1 cellular context compared by ENCODE assay signal in genomic region chr6:35297541-35298481, GRCh38.
TF ChIP-seq lines count a peak whose summit lies in the region.

A gene with protein sequence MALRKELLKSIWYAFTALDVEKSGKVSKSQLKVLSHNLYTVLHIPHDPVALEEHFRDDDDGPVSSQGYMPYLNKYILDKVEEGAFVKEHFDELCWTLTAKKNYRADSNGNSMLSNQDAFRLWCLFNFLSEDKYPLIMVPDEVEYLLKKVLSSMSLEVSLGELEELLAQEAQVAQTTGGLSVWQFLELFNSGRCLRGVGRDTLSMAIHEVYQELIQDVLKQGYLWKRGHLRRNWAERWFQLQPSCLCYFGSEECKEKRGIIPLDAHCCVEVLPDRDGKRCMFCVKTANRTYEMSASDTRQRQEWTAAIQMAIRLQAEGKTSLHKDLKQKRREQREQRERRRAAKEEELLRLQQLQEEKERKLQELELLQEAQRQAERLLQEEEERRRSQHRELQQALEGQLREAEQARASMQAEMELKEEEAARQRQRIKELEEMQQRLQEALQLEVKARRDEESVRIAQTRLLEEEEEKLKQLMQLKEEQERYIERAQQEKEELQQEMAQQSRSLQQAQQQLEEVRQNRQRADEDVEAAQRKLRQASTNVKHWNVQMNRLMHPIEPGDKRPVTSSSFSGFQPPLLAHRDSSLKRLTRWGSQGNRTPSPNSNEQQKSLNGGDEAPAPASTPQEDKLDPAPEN (plus strand): TSS chr6:35297818. CDS start chr6:35297857, 39 bp downstream.

TF ChIP-seq in HepG2, 621 proteins besides CTCF, POLR2A, EP300 and RAD21 (continued from another document):
- TF ChIP-seq, protein P1, sequence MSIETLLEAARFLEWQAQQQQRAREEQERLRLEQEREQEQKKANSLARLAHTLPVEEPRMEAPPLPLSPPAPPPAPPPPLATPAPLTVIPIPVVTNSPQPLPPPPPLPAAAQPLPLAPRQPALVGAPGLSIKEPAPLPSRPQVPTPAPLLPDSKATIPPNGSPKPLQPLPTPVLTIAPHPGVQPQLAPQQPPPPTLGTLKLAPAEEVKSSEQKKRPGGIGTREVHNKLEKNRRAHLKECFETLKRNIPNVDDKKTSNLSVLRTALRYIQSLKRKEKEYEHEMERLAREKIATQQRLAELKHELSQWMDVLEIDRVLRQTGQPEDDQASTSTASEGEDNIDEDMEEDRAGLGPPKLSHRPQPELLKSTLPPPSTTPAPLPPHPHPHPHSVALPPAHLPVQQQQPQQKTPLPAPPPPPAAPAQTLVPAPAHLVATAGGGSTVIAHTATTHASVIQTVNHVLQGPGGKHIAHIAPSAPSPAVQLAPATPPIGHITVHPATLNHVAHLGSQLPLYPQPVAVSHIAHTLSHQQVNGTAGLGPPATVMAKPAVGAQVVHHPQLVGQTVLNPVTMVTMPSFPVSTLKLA (IDR thresholded peaks at IDR 0.05) = no peak
- TF ChIP-seq ZNF460 (CRISPR knock-in tag; IDR thresholded peaks at IDR 0.05; ENCODE audit: borderline replicate concordance) = no peak
- TF ChIP-seq, protein P2, sequence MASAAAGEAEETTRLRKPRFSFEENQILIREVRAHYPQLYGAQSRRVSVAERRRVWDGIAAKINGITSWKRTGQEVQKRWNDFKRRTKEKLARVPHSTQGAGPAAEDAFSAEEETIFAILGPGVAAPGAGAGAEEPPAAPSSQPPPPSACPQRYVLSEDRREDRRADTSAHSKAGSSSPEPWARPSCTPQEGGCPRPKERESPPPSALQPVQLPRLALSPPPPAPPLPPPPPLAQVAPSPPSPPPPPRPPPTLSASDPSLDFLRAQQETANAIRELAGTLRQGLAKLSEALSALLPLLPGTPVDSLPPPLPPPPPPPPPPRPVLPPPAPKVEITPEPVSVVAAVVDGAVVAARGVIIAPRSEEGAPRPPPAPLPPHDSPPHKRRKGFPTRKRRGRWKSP (CRISPR knock-in tag; IDR thresholded peaks at IDR 0.05) = no peak; the same call in 1 of the 2 replicates
- TF ChIP-seq SIN3B (IDR thresholded peaks at IDR 0.05; ENCODE audit: low read length) = peak; percentile 62; the same call in 1 of the 2 replicates
- TF ChIP-seq MTA1 (CRISPR knock-in tag; IDR thresholded peaks at IDR 0.05; ENCODE audit: borderline replicate concordance) = peak; percentile 89; the same call in 1 of the 2 replicates
- TF ChIP-seq ZNF7 (CRISPR knock-in tag; IDR thresholded peaks at IDR 0.05) = no peak
- no peak for TF ChIP-seq ZNF33A (CRISPR knock-in tag; IDR thresholded peaks at IDR 0.05; ENCODE audit: borderline replicate concordance)
- peak; percentile 41 for TF ChIP-seq SRSF1 (optimal IDR thresholded peaks at IDR 0.05; ENCODE audit: low read depth, low read length)
- no peak for TF ChIP-seq NR2F1 (CRISPR knock-in tag; IDR thresholded peaks at IDR 0.05)
- TF ChIP-seq ARNTL (CRISPR knock-in tag; IDR thresholded peaks at IDR 0.05) = peak; percentile 50; the same call in 1 of the 2 replicates
- peak; percentile 90; the same call in 1 of the 2 replicates for TF ChIP-seq ZNF383 (CRISPR knock-in tag; IDR thresholded peaks at IDR 0.05; ENCODE audit: borderline replicate concordance)
- TF ChIP-seq KAT8 (CRISPR knock-in tag; IDR thresholded peaks at IDR 0.05) = peak; percentile 87
- TF ChIP-seq, protein P3, sequence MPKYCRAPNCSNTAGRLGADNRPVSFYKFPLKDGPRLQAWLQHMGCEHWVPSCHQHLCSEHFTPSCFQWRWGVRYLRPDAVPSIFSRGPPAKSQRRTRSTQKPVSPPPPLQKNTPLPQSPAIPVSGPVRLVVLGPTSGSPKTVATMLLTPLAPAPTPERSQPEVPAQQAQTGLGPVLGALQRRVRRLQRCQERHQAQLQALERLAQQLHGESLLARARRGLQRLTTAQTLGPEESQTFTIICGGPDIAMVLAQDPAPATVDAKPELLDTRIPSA (CRISPR knock-in tag; IDR thresholded peaks at IDR 0.05; ENCODE audit: borderline replicate concordance) = peak; percentile 90; the same call in 1 of the 2 replicates
- no peak; the same call in 1 of the 2 replicates for TF ChIP-seq ZNF660 (CRISPR knock-in tag; IDR thresholded peaks at IDR 0.05; ENCODE audit: borderline replicate concordance, low read depth)
- TF ChIP-seq ZNF12 (CRISPR knock-in tag; IDR thresholded peaks at IDR 0.05) = peak; percentile 85; the same call in 1 of the 2 replicates
- TF ChIP-seq NR3C1 (CRISPR knock-in tag; IDR thresholded peaks at IDR 0.05) = no peak
- TF ChIP-seq FOSL2 (CRISPR knock-in tag; IDR thresholded peaks at IDR 0.05) = peak; percentile 69
- peak; percentile 81; the same call in 1 of the 2 replicates for TF ChIP-seq HOXA5 (CRISPR knock-in tag; IDR thresholded peaks at IDR 0.05)
- TF ChIP-seq JUN (CRISPR knock-in tag; IDR thresholded peaks at IDR 0.05) = peak; percentile 62; the same call in 1 of the 2 replicates
- TF ChIP-seq SNAPC5 (CRISPR knock-in tag; IDR thresholded peaks at IDR 0.05; ENCODE audit: borderline replicate concordance) = no peak; the same call in 1 of the 2 replicates
- no peak for TF ChIP-seq KLF6 (CRISPR knock-in tag; IDR thresholded peaks at IDR 0.05)
- 0 out of 2 replicates have a peak, but pooled peaks have one; percentile 36 for TF ChIP-seq ZBTB34 (CRISPR knock-in tag; IDR thresholded peaks at IDR 0.05)
- no peak; the same call in 1 of the 2 replicates for TF ChIP-seq ZNF773 (CRISPR knock-in tag; IDR thresholded peaks at IDR 0.05; ENCODE audit: borderline replicate concordance)
- TF ChIP-seq, protein P4, sequence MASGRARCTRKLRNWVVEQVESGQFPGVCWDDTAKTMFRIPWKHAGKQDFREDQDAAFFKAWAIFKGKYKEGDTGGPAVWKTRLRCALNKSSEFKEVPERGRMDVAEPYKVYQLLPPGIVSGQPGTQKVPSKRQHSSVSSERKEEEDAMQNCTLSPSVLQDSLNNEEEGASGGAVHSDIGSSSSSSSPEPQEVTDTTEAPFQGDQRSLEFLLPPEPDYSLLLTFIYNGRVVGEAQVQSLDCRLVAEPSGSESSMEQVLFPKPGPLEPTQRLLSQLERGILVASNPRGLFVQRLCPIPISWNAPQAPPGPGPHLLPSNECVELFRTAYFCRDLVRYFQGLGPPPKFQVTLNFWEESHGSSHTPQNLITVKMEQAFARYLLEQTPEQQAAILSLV (CRISPR knock-in tag; IDR thresholded peaks at IDR 0.05; ENCODE audit: borderline replicate concordance) = peak; percentile 70; the same call in 1 of the 2 replicates
- TF ChIP-seq, protein P5, sequence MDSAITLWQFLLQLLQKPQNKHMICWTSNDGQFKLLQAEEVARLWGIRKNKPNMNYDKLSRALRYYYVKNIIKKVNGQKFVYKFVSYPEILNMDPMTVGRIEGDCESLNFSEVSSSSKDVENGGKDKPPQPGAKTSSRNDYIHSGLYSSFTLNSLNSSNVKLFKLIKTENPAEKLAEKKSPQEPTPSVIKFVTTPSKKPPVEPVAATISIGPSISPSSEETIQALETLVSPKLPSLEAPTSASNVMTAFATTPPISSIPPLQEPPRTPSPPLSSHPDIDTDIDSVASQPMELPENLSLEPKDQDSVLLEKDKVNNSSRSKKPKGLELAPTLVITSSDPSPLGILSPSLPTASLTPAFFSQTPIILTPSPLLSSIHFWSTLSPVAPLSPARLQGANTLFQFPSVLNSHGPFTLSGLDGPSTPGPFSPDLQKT (CRISPR knock-in tag; IDR thresholded peaks at IDR 0.05; ENCODE audit: borderline replicate concordance) = no peak
- TF ChIP-seq ESRRA (CRISPR knock-in tag; IDR thresholded peaks at IDR 0.05; ENCODE audit: low read depth) = peak; percentile 76
- peak; percentile 70 for TF ChIP-seq NR2C2 (CRISPR knock-in tag; IDR thresholded peaks at IDR 0.05; ENCODE audit: borderline replicate concordance)
- TF ChIP-seq JUND (CRISPR knock-in tag; IDR thresholded peaks at IDR 0.05) = peak; percentile 44; the same call in 1 of the 2 replicates
- peak; percentile 96; the same call in 1 of the 2 replicates for TF ChIP-seq ZNF510 (CRISPR knock-in tag; IDR thresholded peaks at IDR 0.05; ENCODE audit: low read depth)
- TF ChIP-seq ARNT (IDR thresholded peaks at IDR 0.05) = no peak
